ENCODE assay signal across 8 cellular contexts in the genomic region with DNA sequence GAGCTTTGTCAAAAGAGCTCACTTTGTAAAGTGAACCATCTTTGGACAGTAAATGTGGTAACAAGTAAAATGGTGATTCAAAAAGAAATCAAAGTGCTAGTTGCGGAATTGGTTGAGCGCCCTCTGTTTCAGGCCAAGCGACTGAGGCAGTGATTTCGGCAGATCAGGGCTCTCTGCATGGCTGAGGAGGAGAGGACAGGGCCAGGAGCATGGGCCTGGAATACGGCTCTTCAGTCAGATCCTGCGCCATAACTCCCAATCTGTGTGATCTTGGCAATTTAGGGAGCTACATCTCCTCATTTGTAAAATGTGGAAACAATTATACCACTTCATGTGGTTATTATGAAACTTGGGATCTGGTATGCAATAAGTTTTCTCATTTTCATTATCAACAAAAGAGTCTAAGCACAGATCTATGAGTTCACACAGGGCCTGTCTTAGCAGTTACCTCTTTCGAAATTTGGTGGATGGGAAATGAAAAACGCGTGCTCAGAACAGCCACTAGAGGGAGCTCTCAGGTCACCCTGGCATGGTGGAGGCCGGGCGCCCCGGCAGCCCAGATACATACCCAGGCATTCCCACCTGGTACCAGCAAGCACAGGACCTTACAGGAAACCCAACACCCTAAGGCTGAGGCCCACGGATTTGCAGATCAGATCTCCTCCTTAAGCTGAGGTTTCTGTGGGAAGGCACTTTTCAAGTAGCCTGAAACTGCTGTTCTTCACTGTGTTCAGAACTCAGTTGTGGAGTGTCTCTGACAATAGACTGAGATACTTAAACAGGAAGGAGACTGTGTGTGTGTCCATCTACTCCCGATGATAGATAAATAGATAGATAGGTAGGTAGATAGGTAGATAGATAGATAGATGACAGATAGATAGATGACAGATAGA.
DNase-seq lines count a peak whose midpoint lies in the region; ATAC-seq and TF ChIP-seq lines count a peak whose summit lies in the region.

No MANE protein-coding gene starts in this region.

- H3K4me3 ChIP-seq in DOHH2 (ENCODE audit: low read length): no peak overlapping the region
- no peak overlapping the region for H3K4me3 ChIP-seq in thyroid gland (replicated peaks in 1 of 3)

- H3K36me3 ChIP-seq in DOHH2 (ENCODE audit: control insufficient read depth, low read length): no peaks in the 10 kb centered on the region
- H3K36me3 ChIP-seq in thyroid gland: no peaks in the 10 kb centered on the region

- H3K9me3 ChIP-seq in DOHH2 (ENCODE audit: control insufficient read depth, insufficient read depth, low read length): no peaks in the 10 kb centered on the region; the same call in 1 of the 2 replicates
- H3K9me3 ChIP-seq in thyroid gland: no peaks in the 10 kb centered on the region

- peak; percentile 81 for ATAC-seq in GM21515 (IDR thresholded peaks at IDR 0.05; ENCODE audit: unreplicated experiment)
- ATAC-seq in activated T-helper 17 cell treated with anti-CD3 and anti-CD28 coated beads, Interleukin-2, amount 50 U/mL, for 72 hours (replicated peaks): peak; percentile 60
- ATAC-seq in foreskin keratinocyte: peak; percentile 79

- peak overlapping the region; percentile 90 for H3K27ac Mint-ChIP-seq in activated T-helper 17 cell treated with anti-CD3 and anti-CD28 coated beads, Interleukin-2, amount 50 U/mL, for 72 hours
- peak overlapping the region; percentile 53 for H3K27ac Mint-ChIP-seq in osteocyte (ENCODE audit: unreplicated experiment)

- H3K27ac ChIP-seq in DOHH2 (ENCODE audit: low read depth, low read length): no peak overlapping the region
- no peak overlapping the region for H3K27ac ChIP-seq in foreskin keratinocyte
- H3K27ac ChIP-seq in thyroid gland: peak overlapping the region in 1 of 3 donors; percentile 34

- peaks cover 2% of the 10 kb centered on the region; the same call in 1 of the 2 replicates for H3K4me1 ChIP-seq in DOHH2 (ENCODE audit: control insufficient read depth, low read length)
- no peaks in the 10 kb centered on the region for H3K4me1 ChIP-seq in foreskin keratinocyte
- H3K4me1 ChIP-seq in thyroid gland: peaks cover 3 to 5% of the 10 kb centered on the region in 2 donors

- H3K36me3 Mint-ChIP-seq in activated T-helper 17 cell treated with anti-CD3 and anti-CD28 coated beads, Interleukin-2, amount 50 U/mL, for 72 hours (ENCODE audit: low read depth): no peaks in the 10 kb centered on the region
- peaks cover 2% of the 10 kb centered on the region for H3K36me3 Mint-ChIP-seq in osteocyte (ENCODE audit: unreplicated experiment)

- peaks cover 36% of the 10 kb centered on the region for H3K4me1 Mint-ChIP-seq in activated T-helper 17 cell treated with anti-CD3 and anti-CD28 coated beads, Interleukin-2, amount 50 U/mL, for 72 hours
- H3K4me1 Mint-ChIP-seq in osteocyte (ENCODE audit: unreplicated experiment): peaks cover 46% of the 10 kb centered on the region

- no peak for TF ChIP-seq POLR2A in thyroid gland (IDR thresholded peaks at IDR 0.05)

- H3K79me2 ChIP-seq in DOHH2 (ENCODE audit: control insufficient read depth, low read length): no peaks in the 10 kb centered on the region

- TF ChIP-seq CTCF in DOHH2 (IDR thresholded peaks at IDR 0.05; ENCODE audit: low read depth, low read length, poor library complexity, severe bottlenecking) (peak; percentile 95), foreskin keratinocyte (conservative IDR thresholded peaks at IDR 0.05) (peak; percentile 88), osteocyte (IDR thresholded peaks at IDR 0.05) (peak; percentile 98), thyroid gland (IDR thresholded peaks at IDR 0.05) (peak; percentile 66 to 95 (median 74))

- H3K27me3 Mint-ChIP-seq in activated T-helper 17 cell treated with anti-CD3 and anti-CD28 coated beads, Interleukin-2, amount 50 U/mL, for 72 hours: peaks cover 4% of the 10 kb centered on the region
- H3K27me3 Mint-ChIP-seq in osteocyte (ENCODE audit: unreplicated experiment): peaks cover 3% of the 10 kb centered on the region

- WGBS in thyroid gland, 2 donors: 46 to 54% methylated on average over 11 to 14 of the region's 14 CpGs

- H3K9me3 Mint-ChIP-seq in activated T-helper 17 cell treated with anti-CD3 and anti-CD28 coated beads, Interleukin-2, amount 50 U/mL, for 72 hours: no peaks in the 10 kb centered on the region
- peaks cover 10% of the 10 kb centered on the region for H3K9me3 Mint-ChIP-seq in osteocyte (ENCODE audit: unreplicated experiment)

- peak overlapping the region; percentile 7; the same call in 1 of the 2 replicates for H3K4me2 ChIP-seq in DOHH2 (ENCODE audit: low read length)

- H3K9me2 ChIP-seq in DOHH2 (replicated peaks; ENCODE audit: control insufficient read depth, low read length): no peaks in the 10 kb centered on the region

- H3K4me3 Mint-ChIP-seq in activated T-helper 17 cell treated with anti-CD3 and anti-CD28 coated beads, Interleukin-2, amount 50 U/mL, for 72 hours: peak overlapping the region; percentile 78
- no peak overlapping the region for H3K4me3 Mint-ChIP-seq in osteocyte (ENCODE audit: unreplicated experiment)

- H3F3A ChIP-seq in DOHH2 (ENCODE audit: control insufficient read depth, insufficient read depth): no peaks in the 10 kb centered on the region

- DNase-seq in HT1080 (ENCODE audit: low read depth) (peak; percentile 57), RKO (ENCODE audit: low spot score) (peak; percentile 69), foreskin keratinocyte (peak; percentile 32 to 57), osteocyte (ENCODE audit: extremely low spot score, unreplicated experiment) (no peak), thyroid gland (peak; percentile 45 to 62)

- no peaks in the 10 kb centered on the region for H4K20me1 ChIP-seq in DOHH2 (ENCODE audit: control insufficient read depth, insufficient read depth, low read depth, low read length)

- H3K27me3 ChIP-seq in DOHH2 (ENCODE audit: control insufficient read depth, low read length): no peaks in the 10 kb centered on the region
- peaks cover 6% of the 10 kb centered on the region for H3K27me3 ChIP-seq in foreskin keratinocyte
- H3K27me3 ChIP-seq in thyroid gland: no peaks in the 10 kb centered on the region

- intact Hi-C loops in thyroid gland (cut with DNase I): loop anchor here (10.0 kb wide), 1 partner anchor 488 kb away; no protein-coding TSS in a partner anchor
